In genomic region chr7:130205084-130205947, GRCh38 we compare ENCODE assay signal across 8 cellular contexts. TPM values are rescaled to one million over a fixed set of nuclear protein-coding genes. Genes with fewer than 3 reads are reported as not detected.
DNase-seq lines count a peak whose midpoint lies in the region; ATAC-seq and TF ChIP-seq lines count a peak whose summit lies in the region.

TMEM209 (minus strand) TSS chr7:130205406; CDS start chr7:130205375, 31 bp downstream.

- H3K4me3 ChIP-seq in thoracic aorta = peak within 1 kb of the TSS; percentile 90

- peak within 1 kb of the TSS; percentile 98 for H3K4me3 Mint-ChIP-seq in activated naive CD8-positive, alpha-beta T cell

- ATAC-seq in HG02623 (IDR thresholded peaks at IDR 0.05; ENCODE audit: unreplicated experiment) = peak; percentile 94
- ATAC-seq in omental fat pad (ENCODE audit: low FRiP score) = peak; percentile 96
- ATAC-seq in thoracic aorta (ENCODE audit: insufficient number of reproducible peaks, low FRiP score, low read depth) = peak; percentile 92

- peaks cover 6% of the 10 kb centered on the region for H3K36me3 ChIP-seq in thoracic aorta

- H3K36me3 Mint-ChIP-seq in activated naive CD8-positive, alpha-beta T cell = peaks cover 5% of the 10 kb centered on the region

- peaks cover 0 to 9% of the 10 kb centered on the region in 2 donors for H3K4me1 ChIP-seq in thoracic aorta (ENCODE audit: control insufficient read depth in 1 of 2, low read depth in 2 of 2)

- peaks cover 34% of the 10 kb centered on the region for H3K4me1 Mint-ChIP-seq in activated naive CD8-positive, alpha-beta T cell (ENCODE audit: low read depth)

- POLR2A ChIA-PET in GM10248 (lab: Yijun Ruan, JAX) = interaction anchor here (0.7 to 0.8 kb wide), 2 partner anchors 18 to 22 kb away, joined by 3 read pairs; no protein-coding TSS in a partner anchor

- H3K9me3 Mint-ChIP-seq in activated naive CD8-positive, alpha-beta T cell (ENCODE audit: low read depth) = no peaks in the 10 kb centered on the region

- CTCF ChIA-PET in GM10248 (lab: Yijun Ruan, JAX) = interaction anchor here (0.8 to 1.3 kb wide), 11 partner anchors 8 to 140 kb away, joined by 3 to 4 read pairs (median 3); partner anchors contain the start of gene CPA5

- no peaks in the 10 kb centered on the region for H3K27me3 Mint-ChIP-seq in activated naive CD8-positive, alpha-beta T cell

- H3K27me3 ChIP-seq in thoracic aorta (replicated peaks; ENCODE audit: insufficient read depth) = no peaks in the 10 kb centered on the region

- TF ChIP-seq CTCF in GM10248 (IDR thresholded peaks at IDR 0.05; ENCODE audit: control extremely low read depth, extremely low read depth, low read depth, missing control alignments) (no peak), omental fat pad (IDR thresholded peaks at IDR 0.05) (no peak), thoracic aorta (IDR thresholded peaks at IDR 0.05) (no peak)

- DNase-seq in GM10248 (ENCODE audit: extremely low spot score) (peak; percentile 98), NCI-H1105 (lab: John Stamatoyannopoulos, UW) (peak; percentile 98), SKM-1 treated with dmso at 0.1 percent for 144 hours (lab: John Stamatoyannopoulos, UW; ENCODE audit: unreplicated experiment) (peak; percentile 98), glomerular visceral epithelial cell (ENCODE audit: extremely low spot score) (peak; percentile 97), omental fat pad (ENCODE audit: low spot score) (peak; percentile 81), thoracic aorta (ENCODE audit: low spot score) (peak; percentile 79)

- H3K9me3 ChIP-seq in thoracic aorta = no peaks in the 10 kb centered on the region

- H3K27ac Mint-ChIP-seq in activated naive CD8-positive, alpha-beta T cell = peak within 1 kb of the TSS; percentile 99

- H3K27ac ChIP-seq in thoracic aorta = peak within 1 kb of the TSS; percentile 84 to 91

RNA-seq across cellular contexts. Expression of gene TMEM209, which starts in this region (rescaled TPM):
- total RNA-seq in omental fat pad = 10 to 100 TPM in 3 of 4 donors, 1 to 10 TPM in 1; 8.9 to 17.2 (median 10.6) TPM
- 1 to 10 TPM; 8.7 to 9.9 TPM for total RNA-seq in thoracic aorta

Comparison
In these comparisons a context has a peak if more than half of its experiments do, and no peak if none do; other contexts are left out.
1. Peak in every context shown above with its lines: DNase-seq, ATAC-seq, H3K4me3 ChIP-seq and H3K27ac ChIP-seq.